In genomic region chr4:40306203-40306602, GRCh38 we compare ENCODE assay signal across 20 cellular contexts. TPM values are rescaled to one million over a fixed set of nuclear protein-coding genes. Genes with fewer than 3 reads are reported as not detected.
DNase-seq lines count a peak whose midpoint lies in the region; ATAC-seq and TF ChIP-seq lines count a peak whose summit lies in the region.
"Had no signal": no experiment of that assay in that cellular context is flagged by ENCODE, and none has a peak within 500 bp of the region (broad histone marks: within the 10 kb centered on the region; RNA-seq: fewer than 3 reads in every experiment).

No MANE protein-coding gene starts in this region.

- H3K27ac Mint-ChIP-seq in activated CD8-positive, alpha-beta memory T cell treated with anti-CD3 and anti-CD28 coated beads, Interleukin-2, amount 10 ng/mL, durations not matched to agents 7 days and 5 days: peak overlapping the region; percentile 99
- H3K27ac Mint-ChIP-seq in activated naive CD4-positive, alpha-beta T cell treated with anti-CD3 and anti-CD28 coated beads, Interleukin-2, amount 50 U/mL, for 72 hours: peak overlapping the region; percentile 47 to 90
- H3K27ac Mint-ChIP-seq: nephron had no signal

- H3K9me3 Mint-ChIP-seq in activated CD8-positive, alpha-beta memory T cell treated with anti-CD3 and anti-CD28 coated beads, Interleukin-2, amount 10 ng/mL, durations not matched to agents 7 days and 5 days (ENCODE audit: low read depth): no peaks in the 10 kb centered on the region
- peaks cover 5 to 10% of the 10 kb centered on the region in 2 donors for H3K9me3 Mint-ChIP-seq in activated naive CD4-positive, alpha-beta T cell treated with anti-CD3 and anti-CD28 coated beads, Interleukin-2, amount 50 U/mL, for 72 hours
- H3K9me3 Mint-ChIP-seq: nephron had no signal

- H3K27me3 Mint-ChIP-seq in activated CD8-positive, alpha-beta memory T cell treated with anti-CD3 and anti-CD28 coated beads, Interleukin-2, amount 10 ng/mL, durations not matched to agents 7 days and 5 days: no peaks in the 10 kb centered on the region

- peaks cover 81% of the 10 kb centered on the region for H3K4me1 ChIP-seq in Loucy (ENCODE audit: insufficient read depth, low read length, poor library complexity, severe bottlenecking)
- peaks cover 31 to 34% of the 10 kb centered on the region in 2 experiments for H3K4me1 ChIP-seq in neutrophil (ENCODE audit: control insufficient read depth in 1 of 2, insufficient read depth in 1 of 2, low read depth in 1 of 2, low read length in 1 of 2)
- H3K4me1 ChIP-seq in PC-3 (ENCODE audit: insufficient read depth, low read length): peaks cover 4% of the 10 kb centered on the region; the same call in 1 of the 2 replicates
- no peaks in the 10 kb centered on the region for H3K4me1 ChIP-seq in ovary (ENCODE audit: insufficient read depth)

- H3K27ac ChIP-seq in neutrophil (peak overlapping the region; percentile 74), PC-3 (ENCODE audit: low read length) (no peak overlapping the region), ovary (no peak overlapping the region)
- H3K27ac ChIP-seq: lower lobe of right lung, thoracic aorta had no signal

- H4K20me1 ChIP-seq in Loucy (ENCODE audit: insufficient read depth, low read length, poor library complexity, severe bottlenecking): no peaks in the 10 kb centered on the region
- H4K20me1 ChIP-seq in PC-3 (ENCODE audit: low read length): no peaks in the 10 kb centered on the region

- BruUV-seq in PC-3 (replicated peaks; lab: Mats Ljungman, UMichigan): no TSS peak

- 49 to 59% (median 52%) methylated on average over 3 of the region's 3 CpGs for WGBS in ovary, 3 donors

- POLR2A ChIA-PET in PC-3 (lab: Charles Lee; ENCODE audit: unreplicated experiment): no interaction called here

- H3K9me2 ChIP-seq in Loucy (replicated peaks; ENCODE audit: low read depth, low read length) (no peaks in the 10 kb centered on the region), PC-3 (replicated peaks; ENCODE audit: low read length) (no peaks in the 10 kb centered on the region)

- peak overlapping the region; percentile 65 for H3K4me3 ChIP-seq in Loucy (ENCODE audit: low read length, poor library complexity, severe bottlenecking)
- no peak overlapping the region for H3K4me3 ChIP-seq in neutrophil (ENCODE audit: low read depth in 1 of 2, low read length in 1 of 2)
- no peak overlapping the region for H3K4me3 ChIP-seq in PC-3 (ENCODE audit: low read length)
- no peak overlapping the region for H3K4me3 ChIP-seq in ovary
- H3K4me3 ChIP-seq: lower lobe of right lung, thoracic aorta had no signal

- CTCF ChIA-PET in activated CD8-positive, alpha-beta memory T cell treated with anti-CD3 and anti-CD28 coated beads, Interleukin-2, amount 10 ng/mL, durations not matched to agents 7 days and 5 days (lab: Charles Lee): interaction anchor here (0.8 to 4.9 kb wide), 18 partner anchors 11 to 250 kb away, joined by 3 to 83 read pairs (median 8); partner anchors contain the start of gene N4BP2
- CTCF ChIA-PET in PC-3 (lab: Charles Lee): no interaction called here

- TF ChIP-seq CTCF in Loucy (conservative IDR thresholded peaks at IDR 0.05; ENCODE audit: low read length): no peak
- no peak for TF ChIP-seq CTCF in neutrophil (IDR thresholded peaks at IDR 0.05)
- no peak for TF ChIP-seq CTCF in PC-3 (conservative IDR thresholded peaks at IDR 0.05; ENCODE audit: low read depth, low read length)
- TF ChIP-seq CTCF in ovary (IDR thresholded peaks at IDR 0.05): no peak
- TF ChIP-seq CTCF in GM13977 (IDR thresholded peaks at IDR 0.05; ENCODE audit: extremely low read depth, insufficient read depth, missing control alignments): no peak

- no peak for ATAC-seq in activated CD8-positive, alpha-beta memory T cell treated with anti-CD3 and anti-CD28 coated beads, Interleukin-2, amount 10 ng/mL, durations not matched to agents 7 days and 5 days
- no peak for ATAC-seq in activated naive CD4-positive, alpha-beta T cell treated with anti-CD3 and anti-CD28 coated beads, Interleukin-2, amount 50 U/mL, for 72 hours
- no peak for ATAC-seq in PC-3
- ATAC-seq: lower lobe of right lung had no signal

- H2AFZ ChIP-seq in Loucy (ENCODE audit: low read length) (no peak overlapping the region), PC-3 (ENCODE audit: low read length) (no peak overlapping the region)

- TF ChIP-seq EP300 in ovary (IDR thresholded peaks at IDR 0.05): no peak

- peak overlapping the region; percentile 8 for H3K4me3 Mint-ChIP-seq in activated CD8-positive, alpha-beta memory T cell treated with anti-CD3 and anti-CD28 coated beads, Interleukin-2, amount 10 ng/mL, durations not matched to agents 7 days and 5 days
- H3K4me3 Mint-ChIP-seq: nephron had no signal

- H3K9me3 ChIP-seq in Loucy (ENCODE audit: insufficient read depth, low read depth, low read length): peaks cover 5% of the 10 kb centered on the region; the same call in 1 of the 2 replicates
- H3K9me3 ChIP-seq in neutrophil: no peaks in the 10 kb centered on the region
- no peaks in the 10 kb centered on the region for H3K9me3 ChIP-seq in PC-3 (ENCODE audit: low read length)
- H3K9me3 ChIP-seq in ovary: no peaks in the 10 kb centered on the region
- H3K9me3 ChIP-seq: lower lobe of right lung, thoracic aorta had no signal

- DNase-seq in activated CD8-positive, alpha-beta memory T cell treated with anti-CD3 and anti-CD28 coated beads, Interleukin-2, amount 10 ng/mL, durations not matched to agents 7 days and 5 days: no peak
- DNase-seq in activated CD8-positive, alpha-beta memory T cell treated with anti-CD3 and anti-CD28 coated beads for 24 hours: no peak
- no peak for DNase-seq in activated naive CD4-positive, alpha-beta T cell treated with anti-CD3 and anti-CD28 coated beads, Interleukin-2, amount 50 U/mL, for 72 hours (ENCODE audit: low spot score in 2 of 2)
- DNase-seq in PC-3 (no peak), ovary (no peak), GM13977 (ENCODE audit: low spot score) (no peak)
- DNase-seq: activated CD4-positive, alpha-beta T cell treated with anti-CD3 and anti-CD28 coated beads, Interleukin-2, amount 50 U/mL, for 4 hours; cerebellar nuclear complex; foreskin melanocyte; lower lobe of right lung; NCI-H1048; NCI-H774; T1000 had no signal

- H3K36me3 Mint-ChIP-seq in activated CD8-positive, alpha-beta memory T cell treated with anti-CD3 and anti-CD28 coated beads, Interleukin-2, amount 10 ng/mL, durations not matched to agents 7 days and 5 days: peaks cover 9% of the 10 kb centered on the region
- peaks cover 14 to 16% of the 10 kb centered on the region in 2 donors for H3K36me3 Mint-ChIP-seq in activated naive CD4-positive, alpha-beta T cell treated with anti-CD3 and anti-CD28 coated beads, Interleukin-2, amount 50 U/mL, for 72 hours

- H3K27me3 ChIP-seq in Loucy (ENCODE audit: insufficient read depth, low read length, poor library complexity, severe bottlenecking) (no peaks in the 10 kb centered on the region), neutrophil (no peaks in the 10 kb centered on the region), PC-3 (ENCODE audit: low read length) (no peaks in the 10 kb centered on the region), ovary (no peaks in the 10 kb centered on the region)

- intact Hi-C loops in PC-3 (cut with micrococcal nuclease) (loop anchor here (10.0 kb wide), 1 partner anchor 71 kb away; no protein-coding TSS in a partner anchor), ovary (cut with DNase I) (loop anchor here in 2 of 4 donors (5.0 to 10.0 kb wide), 3 partner anchors 149 to 249 kb away; partner anchors contain the start of gene N4BP2 (in 1 of the 2))

- H3K4me1 Mint-ChIP-seq in activated CD8-positive, alpha-beta memory T cell treated with anti-CD3 and anti-CD28 coated beads, Interleukin-2, amount 10 ng/mL, durations not matched to agents 7 days and 5 days: peaks cover 88% of the 10 kb centered on the region

- peak overlapping the region; percentile 77 for H3K4me2 ChIP-seq in Loucy (ENCODE audit: low read depth, low read length, poor library complexity, severe bottlenecking)
- no peak overlapping the region for H3K4me2 ChIP-seq in PC-3 (ENCODE audit: low read length)

- peaks cover 44% of the 10 kb centered on the region for H3K79me2 ChIP-seq in Loucy (ENCODE audit: insufficient read depth, low read length)
- H3K79me2 ChIP-seq in PC-3 (ENCODE audit: low read length): no peaks in the 10 kb centered on the region

- peak overlapping the region; percentile 75 for H3K9ac ChIP-seq in Loucy (ENCODE audit: low read depth, low read length, poor library complexity, severe bottlenecking)
- H3K9ac ChIP-seq in PC-3 (ENCODE audit: low read length): no peak overlapping the region

- H3K36me3 ChIP-seq in Loucy (ENCODE audit: insufficient read depth, low read length): no peaks in the 10 kb centered on the region
- no peaks in the 10 kb centered on the region for H3K36me3 ChIP-seq in neutrophil
- no peaks in the 10 kb centered on the region for H3K36me3 ChIP-seq in PC-3 (ENCODE audit: low read depth, low read length)
- no peaks in the 10 kb centered on the region for H3K36me3 ChIP-seq in ovary
- H3K36me3 ChIP-seq: lower lobe of right lung, thoracic aorta had no signal

- H3F3A ChIP-seq in Loucy (ENCODE audit: low read depth): peaks cover 38% of the 10 kb centered on the region
- H3F3A ChIP-seq in PC-3 (ENCODE audit: low read length, unreplicated experiment): no peaks in the 10 kb centered on the region

- no peak for TF ChIP-seq POLR2A in ovary (IDR thresholded peaks at IDR 0.05)

- in situ Hi-C loops in GM13977 (cut with MboI; ENCODE audit: low pct_unique_long_range_greater_than_20kb, low sequenced_read_pairs, unreplicated experiment): loop anchor here (25.0 kb wide), 3 partner anchors 94 to 844 kb away; partner anchors contain the start of genes LIAS, RPL9 and UBE2K

RNA-seq across cellular contexts. Expression of gene CHRNA9, which starts 28.9 kb away (rescaled TPM):
- total RNA-seq in activated CD8-positive, alpha-beta memory T cell treated with anti-CD3 and anti-CD28 coated beads, Interleukin-2, amount 10 ng/mL, durations not matched to agents 7 days and 5 days: under 1 TPM in 1 of 2 experiments, not detected in 1; 0.18 TPM
- not detected for total RNA-seq in activated naive CD4-positive, alpha-beta T cell treated with anti-CD3 and anti-CD28 coated beads, Interleukin-2, amount 50 U/mL, for 72 hours
- total RNA-seq in PC-3 (2014; rRNA removed) (not detected in 2 replicates), ovary (under 1 TPM in 1 of 7 donors, not detected in 6; 0.13 TPM)
- polyA plus RNA-seq in ovary: not detected
- total RNA-seq: endothelial cell of umbilical vein, HT-29, lower lobe of right lung, renal cortical epithelial cell, thoracic aorta had no signal
- polyA plus RNA-seq: endothelial cell of umbilical vein had no signal
